14 cellular contexts compared by ENCODE assay signal in genomic region chr16:49464093-49464492, GRCh38.
A peak's percentile ranks its signal among the peaks of the same experiment; 100 is the strongest.
DNase-seq lines count a peak whose midpoint lies in the region; ATAC-seq and TF ChIP-seq lines count a peak whose summit lies in the region.
"Had no signal": no experiment of that assay in that cellular context is flagged by ENCODE, and none has a peak within 500 bp of the region (broad histone marks: within the 10 kb centered on the region; RNA-seq: fewer than 3 reads in every experiment).

No MANE protein-coding gene starts in this region.

- no peak overlapping the region for H3K9ac ChIP-seq in smooth muscle cell (ENCODE audit: low read depth)
- H3K9ac ChIP-seq: parathyroid adenoma had no signal

- CTCF ChIA-PET in activated CD4-positive, alpha-beta T cell treated with anti-CD3 and anti-CD28 coated beads for 36 hours (lab: Charles Lee) = interaction anchor here (1.3 kb wide), 1 partner anchor 8 kb away, joined by 4 read pairs; no protein-coding TSS in a partner anchor

- peaks cover 44% of the 10 kb centered on the region for H3K4me1 Mint-ChIP-seq in activated CD4-positive, alpha-beta T cell treated with anti-CD3 and anti-CD28 coated beads for 36 hours
- H3K4me1 Mint-ChIP-seq in activated T-helper 1 cell treated with anti-CD3 and anti-CD28 coated beads, Interleukin-12 subunit alpha, Interleukin-12 subunit beta, Interleukin-2, Interleukin-4 antibody, amounts not matched to agents 30 ng/mL and 10 ng/mL and 1 ng/mL, durations not matched to agents 14 hours and 24 hours and 36 hours (ENCODE audit: low read depth) = peaks cover 30% of the 10 kb centered on the region
- H3K4me1 Mint-ChIP-seq in nephron progenitor cell (peaks cover 51% of the 10 kb centered on the region), CD14-positive monocyte (peaks cover 4% of the 10 kb centered on the region)

- no peaks in the 10 kb centered on the region for H3K27me3 ChIP-seq in DOHH2 (ENCODE audit: control insufficient read depth, low read length)
- H3K27me3 ChIP-seq in smooth muscle cell (ENCODE audit: low read depth) = peaks cover 50% of the 10 kb centered on the region

- no peaks in the 10 kb centered on the region for H3K9me2 ChIP-seq in DOHH2 (replicated peaks; ENCODE audit: control insufficient read depth, low read length)

- H3F3A ChIP-seq in DOHH2 (ENCODE audit: control insufficient read depth, insufficient read depth) = no peaks in the 10 kb centered on the region; the same call in 1 of the 2 replicates
- H3F3A ChIP-seq in smooth muscle cell (ENCODE audit: low read depth) = no peaks in the 10 kb centered on the region

- no peak for TF ChIP-seq CTCF in DOHH2 (IDR thresholded peaks at IDR 0.05; ENCODE audit: low read depth, low read length, poor library complexity, severe bottlenecking)
- no peak for TF ChIP-seq CTCF in nephron progenitor cell (IDR thresholded peaks at IDR 0.05)
- no peak for TF ChIP-seq CTCF in CD14-positive monocyte (IDR thresholded peaks at IDR 0.05)
- no peak for TF ChIP-seq CTCF in smooth muscle cell (IDR thresholded peaks at IDR 0.05; ENCODE audit: borderline replicate concordance, insufficient read depth, poor library complexity, severe bottlenecking)

- no peak for ATAC-seq in activated CD4-positive, alpha-beta T cell treated with anti-CD3 and anti-CD28 coated beads for 36 hours

- no peak for DNase-seq in activated CD4-positive, alpha-beta T cell treated with anti-CD3 and anti-CD28 coated beads for 36 hours
- no peak for DNase-seq in activated CD4-positive, alpha-beta T cell treated with anti-CD3 and anti-CD28 coated beads, Interleukin-2, amount 50 U/mL, for 1 hour
- DNase-seq in activated T-helper 1 cell treated with anti-CD3 and anti-CD28 coated beads, Interleukin-12 subunit alpha, Interleukin-12 subunit beta, Interleukin-2, Interleukin-4 antibody, amounts not matched to agents 30 ng/mL and 10 ng/mL and 1 ng/mL, durations not matched to agents 14 hours and 24 hours and 36 hours (ENCODE audit: low spot score) = no peak
- DNase-seq in nephron progenitor cell = no peak
- DNase-seq in CD14-positive monocyte (ENCODE audit: low spot score) = no peak
- no peak for DNase-seq in smooth muscle cell (lab: John Stamatoyannopoulos, UW; ENCODE audit: unreplicated experiment)
- no peak for DNase-seq in DMS53 treated with DMSO at 0.1 percent for 48 hours (lab: John Stamatoyannopoulos, UW; ENCODE audit: unreplicated experiment)
- DNase-seq: dermis blood vessel endothelial cell; SHP77 treated with DMSO at 0.1 percent for 48 hours; stimulated activated CD4-positive, alpha-beta T cell treated with anti-CD3 and anti-CD28 coated beads, Interleukin-12 subunit alpha, Interleukin-12 subunit beta, amount 100 ng/mL, for 4 hours; substantia nigra had no signal

- H3K36me3 ChIP-seq in DOHH2 (ENCODE audit: control insufficient read depth, low read length) (no peaks in the 10 kb centered on the region), smooth muscle cell (ENCODE audit: low read depth) (no peaks in the 10 kb centered on the region)

- H3K27ac Mint-ChIP-seq in activated CD4-positive, alpha-beta T cell treated with anti-CD3 and anti-CD28 coated beads for 36 hours = peak overlapping the region; percentile 82
- H3K27ac Mint-ChIP-seq in activated T-helper 1 cell treated with anti-CD3 and anti-CD28 coated beads, Interleukin-12 subunit alpha, Interleukin-12 subunit beta, Interleukin-2, Interleukin-4 antibody, amounts not matched to agents 30 ng/mL and 10 ng/mL and 1 ng/mL, durations not matched to agents 14 hours and 24 hours and 36 hours = peak overlapping the region; percentile 64
- H3K27ac Mint-ChIP-seq in nephron progenitor cell (no peak overlapping the region), CD14-positive monocyte (no peak overlapping the region)

- no peaks in the 10 kb centered on the region for H3K36me3 Mint-ChIP-seq in activated CD4-positive, alpha-beta T cell treated with anti-CD3 and anti-CD28 coated beads for 36 hours (ENCODE audit: low read depth)
- H3K36me3 Mint-ChIP-seq in activated T-helper 1 cell treated with anti-CD3 and anti-CD28 coated beads, Interleukin-12 subunit alpha, Interleukin-12 subunit beta, Interleukin-2, Interleukin-4 antibody, amounts not matched to agents 30 ng/mL and 10 ng/mL and 1 ng/mL, durations not matched to agents 14 hours and 24 hours and 36 hours (ENCODE audit: low read depth) = no peaks in the 10 kb centered on the region
- H3K36me3 Mint-ChIP-seq in nephron progenitor cell (ENCODE audit: low read depth) (no peaks in the 10 kb centered on the region), CD14-positive monocyte (no peaks in the 10 kb centered on the region)

- no peak overlapping the region for H3K4me3 Mint-ChIP-seq in activated CD4-positive, alpha-beta T cell treated with anti-CD3 and anti-CD28 coated beads for 36 hours
- peak overlapping the region; percentile 15 for H3K4me3 Mint-ChIP-seq in activated T-helper 1 cell treated with anti-CD3 and anti-CD28 coated beads, Interleukin-12 subunit alpha, Interleukin-12 subunit beta, Interleukin-2, Interleukin-4 antibody, amounts not matched to agents 30 ng/mL and 10 ng/mL and 1 ng/mL, durations not matched to agents 14 hours and 24 hours and 36 hours
- H3K4me3 Mint-ChIP-seq in nephron progenitor cell (peak overlapping the region; percentile 60), CD14-positive monocyte (no peak overlapping the region)

- no peaks in the 10 kb centered on the region for H3K9me3 ChIP-seq in DOHH2 (ENCODE audit: control insufficient read depth, insufficient read depth, low read length)
- H3K9me3 ChIP-seq in smooth muscle cell (replicated peaks; ENCODE audit: low read depth) = no peaks in the 10 kb centered on the region
- H3K9me3 ChIP-seq: mucosa of descending colon had no signal

- no peaks in the 10 kb centered on the region for H4K20me1 ChIP-seq in DOHH2 (ENCODE audit: control insufficient read depth, insufficient read depth, low read depth, low read length)
- H4K20me1 ChIP-seq in smooth muscle cell (ENCODE audit: low read depth) = no peaks in the 10 kb centered on the region

- H3K4me2 ChIP-seq in DOHH2 (ENCODE audit: low read length) (peak overlapping the region; percentile 68), smooth muscle cell (no peak overlapping the region)

- no peaks in the 10 kb centered on the region for H3K27me3 Mint-ChIP-seq in activated CD4-positive, alpha-beta T cell treated with anti-CD3 and anti-CD28 coated beads for 36 hours
- H3K27me3 Mint-ChIP-seq in activated T-helper 1 cell treated with anti-CD3 and anti-CD28 coated beads, Interleukin-12 subunit alpha, Interleukin-12 subunit beta, Interleukin-2, Interleukin-4 antibody, amounts not matched to agents 30 ng/mL and 10 ng/mL and 1 ng/mL, durations not matched to agents 14 hours and 24 hours and 36 hours (ENCODE audit: insufficient read depth) = peaks cover 2% of the 10 kb centered on the region
- peaks cover 44% of the 10 kb centered on the region for H3K27me3 Mint-ChIP-seq in nephron progenitor cell (ENCODE audit: low read depth, poor library complexity)
- peaks cover 12 to 26% (median 23%) of the 10 kb centered on the region in 3 donors for H3K27me3 Mint-ChIP-seq in CD14-positive monocyte (ENCODE audit: low read depth in 3 of 3)

- H3K4me3 ChIP-seq in DOHH2 (ENCODE audit: low read length) (peak overlapping the region; percentile 55), smooth muscle cell (no peak overlapping the region)
- H3K4me3 ChIP-seq: mucosa of descending colon had no signal

- H3K4me1 ChIP-seq in DOHH2 (ENCODE audit: control insufficient read depth, low read length) = peaks cover 42% of the 10 kb centered on the region
- peaks cover 4% of the 10 kb centered on the region for H3K4me1 ChIP-seq in smooth muscle cell (ENCODE audit: low read depth)
- H3K4me1 ChIP-seq: parathyroid adenoma had no signal

- peak overlapping the region; percentile 65 for H3K27ac ChIP-seq in DOHH2 (ENCODE audit: low read depth, low read length)
- H3K27ac ChIP-seq in smooth muscle cell (ENCODE audit: low read depth) = no peak overlapping the region
- H3K27ac ChIP-seq: parathyroid adenoma had no signal

- intact Hi-C loops in activated CD4-positive, alpha-beta T cell treated with anti-CD3 and anti-CD28 coated beads for 36 hours (cut with DNase I, micrococcal nuclease) = loop anchor here in 1 of 2 experiments (2.0 kb wide), 1 partner anchor 65 kb away; no protein-coding TSS in a partner anchor
- intact Hi-C loops in activated T-helper 1 cell treated with anti-CD3 and anti-CD28 coated beads, Interleukin-12 subunit alpha, Interleukin-12 subunit beta, Interleukin-2, Interleukin-4 antibody, amounts not matched to agents 30 ng/mL and 10 ng/mL and 1 ng/mL, durations not matched to agents 14 hours and 24 hours and 36 hours (cut with micrococcal nuclease) = no loop called here
- intact Hi-C loops in CD14-positive monocyte (cut with micrococcal nuclease) = no loop called here

- POLR2A ChIA-PET in activated CD4-positive, alpha-beta T cell treated with anti-CD3 and anti-CD28 coated beads for 36 hours (lab: Charles Lee) = no interaction called here

- WGBS in smooth muscle cell (ENCODE audit: low lambda C conversion rate) = 88% methylated on average over 2 of the region's 2 CpGs

- H3K9me3 Mint-ChIP-seq in activated CD4-positive, alpha-beta T cell treated with anti-CD3 and anti-CD28 coated beads for 36 hours (ENCODE audit: low read depth) = no peaks in the 10 kb centered on the region
- H3K9me3 Mint-ChIP-seq in activated T-helper 1 cell treated with anti-CD3 and anti-CD28 coated beads, Interleukin-12 subunit alpha, Interleukin-12 subunit beta, Interleukin-2, Interleukin-4 antibody, amounts not matched to agents 30 ng/mL and 10 ng/mL and 1 ng/mL, durations not matched to agents 14 hours and 24 hours and 36 hours = no peaks in the 10 kb centered on the region
- no peaks in the 10 kb centered on the region for H3K9me3 Mint-ChIP-seq in nephron progenitor cell
- H3K9me3 Mint-ChIP-seq in CD14-positive monocyte = peaks cover 0 to 3% (median 0%) of the 10 kb centered on the region in 7 donors

- no peaks in the 10 kb centered on the region for H3K79me2 ChIP-seq in DOHH2 (ENCODE audit: control insufficient read depth, low read length)
- no peaks in the 10 kb centered on the region for H3K79me2 ChIP-seq in smooth muscle cell (ENCODE audit: low read depth)
- H3K79me2 ChIP-seq: parathyroid adenoma had no signal

- H2AFZ ChIP-seq in smooth muscle cell (ENCODE audit: low read depth) = no peak overlapping the region
- H2AFZ ChIP-seq: parathyroid adenoma had no signal

Comparison
In these comparisons a context has a peak if more than half of its experiments do, and no peak if none do; other contexts are left out.
1. H3K27ac Mint-ChIP-seq: peak in activated CD4-positive, alpha-beta T cell treated with anti-CD3 and anti-CD28 coated beads for 36 hours (single experiment) and activated T-helper 1 cell treated with anti-CD3 and anti-CD28 coated beads, Interleukin-12 subunit alpha, Interleukin-12 subunit beta, Interleukin-2, Interleukin-4 antibody, amounts not matched to agents 30 ng/mL and 10 ng/mL and 1 ng/mL, durations not matched to agents 14 hours and 24 hours and 36 hours (single experiment); none in nephron progenitor cell (single experiment) and CD14-positive monocyte (0 of 7).
2. H3K4me3 Mint-ChIP-seq: peak in activated T-helper 1 cell treated with anti-CD3 and anti-CD28 coated beads, Interleukin-12 subunit alpha, Interleukin-12 subunit beta, Interleukin-2, Interleukin-4 antibody, amounts not matched to agents 30 ng/mL and 10 ng/mL and 1 ng/mL, durations not matched to agents 14 hours and 24 hours and 36 hours (single experiment) and nephron progenitor cell (single experiment); none in activated CD4-positive, alpha-beta T cell treated with anti-CD3 and anti-CD28 coated beads for 36 hours (single experiment) and CD14-positive monocyte (0 of 2).